Comparison of ENCODE assay signal across 8 cellular contexts in genomic region chr1:112849967-112850641, GRCh38.
DNase-seq lines count a peak whose midpoint lies in the region; ATAC-seq and TF ChIP-seq lines count a peak whose summit lies in the region.

No MANE protein-coding gene starts in this region.

- DNase-seq in Right ventricle myocardium superior: no peak
- DNase-seq in Right ventricle myocardium inferior (ENCODE audit: missing footprints): no peak
- no peak for DNase-seq in choroid plexus epithelial cell (ENCODE audit: low read depth)
- peak; percentile 85 for DNase-seq in mesenteric fat pad (ENCODE audit: low spot score)
- no peak for DNase-seq in uterus
- no peak for DNase-seq in NCI-H1436 treated with DMSO at 0.1 percent for 48 hours (lab: John Stamatoyannopoulos, UW)
- DNase-seq in SHP77 (lab: John Stamatoyannopoulos, UW): no peak
- no peak for DNase-seq in aorta

- no peaks in the 10 kb centered on the region for H3K36me3 ChIP-seq in uterus
- H3K36me3 ChIP-seq in aorta (ENCODE audit: control insufficient read depth in 1 of 2, insufficient read depth in 2 of 2, low read length in 1 of 2): no peaks in the 10 kb centered on the region

- H3K27ac ChIP-seq in uterus (no peak overlapping the region), aorta (ENCODE audit: low read depth in 1 of 2, low read length in 2 of 2) (no peak overlapping the region)

- H3K9me3 ChIP-seq in uterus: no peaks in the 10 kb centered on the region
- H3K9me3 ChIP-seq in aorta (ENCODE audit: control insufficient read depth, low read length): no peaks in the 10 kb centered on the region

- H3K4me3 ChIP-seq in choroid plexus epithelial cell (ENCODE audit: low read depth, low read length): peak overlapping the region; percentile 65
- peak overlapping the region; percentile 9 to 15 for H3K4me3 ChIP-seq in uterus
- no peak overlapping the region for H3K4me3 ChIP-seq in aorta (ENCODE audit: low read length in 2 of 2)

- peaks cover 0 to 4% of the 10 kb centered on the region in 2 donors for H3K4me1 ChIP-seq in uterus
- no peaks in the 10 kb centered on the region for H3K4me1 ChIP-seq in aorta (ENCODE audit: control insufficient read depth in 1 of 2, insufficient read depth in 2 of 2, low read length in 2 of 2)

- 25 to 27% methylated on average over 41 of the region's 41 CpGs for WGBS in aorta, 2 donors

- ATAC-seq in Right ventricle myocardium superior (ENCODE audit: poor library complexity): peak; percentile 41
- ATAC-seq in Right ventricle myocardium inferior: no peak
- no peak for ATAC-seq in aorta (ENCODE audit: low FRiP score)

- H3K27me3 ChIP-seq in uterus (peaks cover 0 to 8% of the 10 kb centered on the region in 2 donors), aorta (ENCODE audit: control insufficient read depth in 1 of 2, insufficient read depth in 2 of 2, low read length in 1 of 2) (no peaks in the 10 kb centered on the region)

- TF ChIP-seq POLR2A in uterus (IDR thresholded peaks at IDR 0.05): no peak

- no peak for TF ChIP-seq CTCF in choroid plexus epithelial cell (conservative IDR thresholded peaks at IDR 0.05; ENCODE audit: low read depth, low read length)
- no peak for TF ChIP-seq CTCF in uterus (IDR thresholded peaks at IDR 0.05)

- intact Hi-C loops in Right ventricle myocardium superior (cut with DNase I): no loop called here
- intact Hi-C loops in Right ventricle myocardium inferior (cut with DNase I): no loop called here
- intact Hi-C loops in uterus (cut with DNase I; ENCODE audit: low total_unique reads): no loop called here
- intact Hi-C loops in aorta (cut with DNase I): no loop called here

Comparison
In these comparisons a context has a peak if more than half of its experiments do, and no peak if none do; other contexts are left out.
1. H3K4me3 ChIP-seq: peak in choroid plexus epithelial cell (single experiment) and uterus (2 of 2); none in aorta (0 of 2).